ENCODE assay signal across 8 cellular contexts in the genomic region with DNA sequence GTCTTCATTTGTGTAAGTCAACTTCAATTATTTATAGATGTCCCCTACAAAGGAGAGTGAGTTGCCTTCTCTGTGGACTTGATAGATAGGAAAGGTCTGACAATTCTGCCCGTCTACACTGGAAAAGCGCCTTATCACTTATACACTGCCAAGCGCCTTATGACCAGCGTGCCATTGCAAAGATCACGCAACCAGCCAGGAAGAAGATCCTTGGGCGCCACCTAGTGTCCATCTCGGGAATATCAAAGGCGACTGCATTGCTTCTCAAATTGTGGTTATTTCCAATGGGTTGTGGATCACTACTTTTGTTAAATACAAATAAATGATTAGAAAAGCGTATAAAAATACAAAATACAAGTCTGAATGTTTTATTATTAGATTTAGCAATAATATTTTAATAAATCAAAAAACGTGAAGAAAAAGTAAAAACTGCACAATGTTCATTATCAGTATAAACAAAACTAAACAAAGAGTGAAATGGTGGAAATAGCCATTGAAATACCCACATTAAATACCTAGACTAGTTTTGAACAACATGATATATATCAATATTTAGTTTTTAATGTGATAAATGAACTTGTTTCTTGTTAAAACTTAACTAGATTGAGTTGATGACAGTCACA. TPM values are rescaled to one million over a fixed set of nuclear protein-coding genes. Genes with fewer than 3 reads are reported as not detected.
DNase-seq lines count a peak whose midpoint lies in the region; ATAC-seq lines count a peak whose summit lies in the region.

No MANE protein-coding gene starts in this region.

- H3K4me1 Mint-ChIP-seq in activated CD4-positive, alpha-beta memory T cell treated with anti-CD3 and anti-CD28 coated beads for 36 hours (ENCODE audit: low read depth): peaks cover 4% of the 10 kb centered on the region
- H3K4me1 Mint-ChIP-seq in memory B cell: peaks cover 6% of the 10 kb centered on the region

- POLR2A ChIA-PET in activated CD4-positive, alpha-beta memory T cell treated with anti-CD3 and anti-CD28 coated beads for 36 hours (lab: Charles Lee): no interaction called here

- DNase-seq in AG08395 (ENCODE audit: low spot score) (peak; percentile 83), NCI-H82 (lab: John Stamatoyannopoulos, UW) (peak; percentile 82), memory B cell (ENCODE audit: low spot score in 2 of 2) (peak; percentile 81 to 91)
- peak; percentile 90 for DNase-seq in activated CD4-positive, alpha-beta memory T cell treated with anti-CD3 and anti-CD28 coated beads for 36 hours
- DNase-seq in effector CD8-positive, alpha-beta T cell (lab: John Stamatoyannopoulos, UW): peak; percentile 79
- DNase-seq in stimulated activated CD8-positive, alpha-beta memory T cell treated with anti-CD3 and anti-CD28 coated beads, Interleukin-15, amount 100 ng/mL, for 4 hours (ENCODE audit: low read depth in 2 of 2): peak; percentile 38 to 59

- no peaks in the 10 kb centered on the region for H3K9me3 Mint-ChIP-seq in activated CD4-positive, alpha-beta memory T cell treated with anti-CD3 and anti-CD28 coated beads for 36 hours
- H3K9me3 Mint-ChIP-seq in memory B cell: no peaks in the 10 kb centered on the region

- no peak overlapping the region for H3K27ac Mint-ChIP-seq in activated CD4-positive, alpha-beta memory T cell treated with anti-CD3 and anti-CD28 coated beads for 36 hours
- H3K27ac Mint-ChIP-seq in memory B cell: no peak overlapping the region

- CTCF ChIA-PET in activated CD4-positive, alpha-beta memory T cell treated with anti-CD3 and anti-CD28 coated beads for 36 hours (lab: Charles Lee): interaction anchor here (0.6 to 4.5 kb wide), 19 partner anchors 14 to 832 kb away, joined by 3 to 86 read pairs (median 3); no protein-coding TSS in a partner anchor

- intact Hi-C loops in activated CD4-positive, alpha-beta memory T cell treated with anti-CD3 and anti-CD28 coated beads for 36 hours (cut with micrococcal nuclease): loop anchor here (1.0 to 2.0 kb wide), 4 partner anchors 24 to 1032 kb away; no protein-coding TSS in a partner anchor

- H3K36me3 Mint-ChIP-seq in activated CD4-positive, alpha-beta memory T cell treated with anti-CD3 and anti-CD28 coated beads for 36 hours: peaks cover 6% of the 10 kb centered on the region
- no peaks in the 10 kb centered on the region for H3K36me3 Mint-ChIP-seq in memory B cell

- ATAC-seq in GM18867 (IDR thresholded peaks at IDR 0.05; ENCODE audit: unreplicated experiment): peak; percentile 56
- ATAC-seq in HG03460 (IDR thresholded peaks at IDR 0.05; ENCODE audit: unreplicated experiment): peak; percentile 63
- ATAC-seq in memory B cell (ENCODE audit: low read depth): peak; percentile 84

- no peak overlapping the region for H3K4me3 Mint-ChIP-seq in activated CD4-positive, alpha-beta memory T cell treated with anti-CD3 and anti-CD28 coated beads for 36 hours
- H3K4me3 Mint-ChIP-seq in memory B cell: no peak overlapping the region

- no peaks in the 10 kb centered on the region for H3K27me3 Mint-ChIP-seq in activated CD4-positive, alpha-beta memory T cell treated with anti-CD3 and anti-CD28 coated beads for 36 hours
- H3K27me3 Mint-ChIP-seq in memory B cell: no peaks in the 10 kb centered on the region

RNA-seq across cellular contexts. Expression of gene SUB1, which starts 27.8 kb away (rescaled TPM):
- 100 to 1,000 TPM; 528 to 531 TPM for total RNA-seq in activated CD4-positive, alpha-beta memory T cell treated with anti-CD3 and anti-CD28 coated beads for 36 hours

Comparison
In these comparisons a context has a peak if more than half of its experiments do, and no peak if none do; other contexts are left out.
1. Peak in every context shown above with its lines: DNase-seq and ATAC-seq.